Comparison of ENCODE assay signal across 28 cellular contexts in the genomic region with DNA sequence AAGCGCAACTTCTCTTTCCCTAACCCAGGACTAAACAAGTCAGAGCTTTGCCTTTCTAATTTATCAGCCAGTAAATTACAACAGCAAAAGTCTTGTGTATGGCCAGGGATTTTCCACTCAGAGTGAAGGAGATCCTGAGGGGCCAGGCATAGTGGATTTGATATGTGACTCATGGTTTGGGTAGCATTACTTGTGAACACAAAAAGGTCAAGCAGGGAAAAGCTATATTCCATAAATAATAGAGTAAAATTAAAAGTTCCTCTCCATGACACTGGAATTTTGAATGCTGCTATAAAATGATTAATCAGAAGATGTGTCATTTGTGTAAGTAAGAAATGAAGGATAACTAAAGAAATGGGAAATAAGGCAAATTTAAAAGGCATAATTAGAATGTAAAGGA.
DNase-seq lines count a peak whose midpoint lies in the region; ATAC-seq and TF ChIP-seq lines count a peak whose summit lies in the region.
"Had no signal": no experiment of that assay in that cellular context is flagged by ENCODE, and none has a peak within 500 bp of the region (broad histone marks: within the 10 kb centered on the region; RNA-seq: fewer than 3 reads in every experiment).

No MANE protein-coding gene starts in this region.

- H3K27ac Mint-ChIP-seq in CD4-positive, alpha-beta memory T cell = no peak overlapping the region
- H3K27ac Mint-ChIP-seq: activated CD8-positive, alpha-beta T cell treated with anti-CD3 and anti-CD28 coated beads, Interleukin-2, amount 10 ng/mL, durations not matched to agents 7 days and 5 days; activated naive CD4-positive, alpha-beta T cell treated with anti-CD3 and anti-CD28 coated beads, Interleukin-2, amount 50 U/mL, for 72 hours; activated T-helper 2 cell treated with anti-CD3 and anti-CD28 coated beads, Interferon-gamma antibody, Interleukin-2, Interleukin-4, amounts not matched to agents 10 μg/mL and 5 μg/mL and 100 μg/mL, durations not matched to agents 14 hours and 24 hours and 36 hours; stimulated activated naive B cell treated with anti-CD40 and anti-IgM and Interleukin-4, amounts not matched to agents 10 μg/mL and 1 μg/mL and 100 μg/mL, for 72 hours; T-helper 17 cell had no signal

- no peaks in the 10 kb centered on the region for H3K4me1 Mint-ChIP-seq in CD4-positive, alpha-beta memory T cell
- H3K4me1 Mint-ChIP-seq: central memory CD8-positive, alpha-beta T cell; T-helper 17 cell had no signal

- H3K27me3 Mint-ChIP-seq in CD4-positive, alpha-beta memory T cell = peaks cover 2 to 4% of the 10 kb centered on the region in 2 donors

- POLR2A ChIA-PET in CD4-positive, alpha-beta memory T cell (lab: Charles Lee; ENCODE audit: partially characterized antibody) = no interaction called here

- TF ChIP-seq CTCF in fibroblast of mammary gland (conservative IDR thresholded peaks at IDR 0.05; ENCODE audit: control insufficient read depth, insufficient read depth, low read depth, low read length) (no peak), omental fat pad (IDR thresholded peaks at IDR 0.05) (no peak), lower lobe of right lung (IDR thresholded peaks at IDR 0.05) (no peak)

- no peaks in the 10 kb centered on the region for H3K4me1 ChIP-seq in CD4-positive, alpha-beta memory T cell (ENCODE audit: insufficient read depth, low read length)
- H3K4me1 ChIP-seq in lower lobe of right lung = peaks cover 10% of the 10 kb centered on the region
- H3K4me1 ChIP-seq: ascending aorta, right lobe of liver had no signal

- CTCF ChIA-PET in CD4-positive, alpha-beta memory T cell (lab: Charles Lee; ENCODE audit: partially characterized antibody) = no interaction called here

- no peaks in the 10 kb centered on the region for H3K36me3 ChIP-seq in CD4-positive, alpha-beta memory T cell (ENCODE audit: insufficient read depth, low read length)
- H3K36me3 ChIP-seq in lower lobe of right lung = no peaks in the 10 kb centered on the region
- H3K36me3 ChIP-seq: ascending aorta, heart left ventricle, right lobe of liver, SJSA1, suprapubic skin had no signal

- intact Hi-C loops in CD4-positive, alpha-beta memory T cell (cut with micrococcal nuclease) = no loop called here
- intact Hi-C loops in lower lobe of right lung (cut with DNase I) = no loop called here

- H3K36me3 Mint-ChIP-seq in CD4-positive, alpha-beta memory T cell = no peaks in the 10 kb centered on the region
- H3K36me3 Mint-ChIP-seq: activated naive CD4-positive, alpha-beta T cell treated with anti-CD3 and anti-CD28 coated beads, Interleukin-2, amount 50 U/mL, for 72 hours had no signal

- H3K9me3 ChIP-seq in CD4-positive, alpha-beta memory T cell (ENCODE audit: control insufficient read depth in 1 of 2, low read length in 2 of 2) = no peaks in the 10 kb centered on the region
- H3K9me3 ChIP-seq in lower lobe of right lung = no peaks in the 10 kb centered on the region
- H3K9me3 ChIP-seq: ascending aorta, heart left ventricle, right lobe of liver, SJSA1, suprapubic skin had no signal

- H3K9me3 Mint-ChIP-seq in CD4-positive, alpha-beta memory T cell = peaks cover 0 to 2% (median 0%) of the 10 kb centered on the region in 8 donors
- H3K9me3 Mint-ChIP-seq: activated T-helper 2 cell treated with anti-CD3 and anti-CD28 coated beads, Interferon-gamma antibody, Interleukin-2, Interleukin-4, amounts not matched to agents 10 μg/mL and 5 μg/mL and 100 μg/mL, durations not matched to agents 14 hours and 24 hours and 36 hours; stimulated activated naive B cell treated with anti-CD40 and anti-IgM and Interleukin-4, amounts not matched to agents 10 μg/mL and 1 μg/mL and 100 μg/mL, for 72 hours had no signal

- H3K27me3 ChIP-seq in CD4-positive, alpha-beta memory T cell (ENCODE audit: insufficient read depth, low read length) = no peaks in the 10 kb centered on the region
- no peaks in the 10 kb centered on the region for H3K27me3 ChIP-seq in lower lobe of right lung (ENCODE audit: low read depth)
- H3K27me3 ChIP-seq: ascending aorta, heart left ventricle, right lobe of liver, SJSA1, suprapubic skin had no signal

- H3K27ac ChIP-seq in CD4-positive, alpha-beta memory T cell (ENCODE audit: low read depth, low read length) = no peak overlapping the region
- no peak overlapping the region for H3K27ac ChIP-seq in lower lobe of right lung
- H3K27ac ChIP-seq: ascending aorta, C4-2B, heart left ventricle, right lobe of liver, SJSA1, suprapubic skin had no signal

- no peak overlapping the region for H3K4me3 ChIP-seq in fibroblast of mammary gland (ENCODE audit: control insufficient read depth, low read depth, low read length)
- no peak overlapping the region for H3K4me3 ChIP-seq in CD4-positive, alpha-beta memory T cell (ENCODE audit: low read length in 2 of 2)
- no peak overlapping the region for H3K4me3 ChIP-seq in lower lobe of right lung
- H3K4me3 ChIP-seq: ascending aorta, heart left ventricle, K562, right lobe of liver, SJSA1, suprapubic skin had no signal

- peak; percentile 43 for DNase-seq in EL
- DNase-seq in fibroblast of mammary gland (ENCODE audit: low read depth) = peak; percentile 40
- DNase-seq in omental fat pad (ENCODE audit: low spot score) = no peak
- DNase-seq in CD4-positive, alpha-beta memory T cell = no peak
- no peak for DNase-seq in lower lobe of right lung
- DNase-seq in NK-92 (lab: John Stamatoyannopoulos, UW; ENCODE audit: unreplicated experiment) = no peak
- DNase-seq: activated CD8-positive, alpha-beta T cell treated with anti-CD3 and anti-CD28 coated beads, Interleukin-2, amount 10 ng/mL, durations not matched to agents 7 days and 5 days; heart left ventricle; MM.1S; NCI-H1417 treated with DMSO at 0.1 percent for 48 hours; NCI-H2081; NCI-H2227 treated with DMSO at 0.1 percent for 48 hours; right lobe of liver; RPMI8226; stimulated activated CD4-positive, alpha-beta T cell treated with anti-CD3 and anti-CD28 coated beads, Interleukin-4, amount 100 ng/mL, for 4 hours; stimulated activated naive B cell treated with anti-CD40 and anti-IgM and Interleukin-4, amounts not matched to agents 10 μg/mL and 1 μg/mL and 100 μg/mL, for 72 hours; T-helper 17 cell had no signal

- H3K4me3 Mint-ChIP-seq in CD4-positive, alpha-beta memory T cell = no peak overlapping the region
- H3K4me3 Mint-ChIP-seq: activated CD8-positive, alpha-beta T cell treated with anti-CD3 and anti-CD28 coated beads, Interleukin-2, amount 10 ng/mL, durations not matched to agents 7 days and 5 days; central memory CD8-positive, alpha-beta T cell; neural crest cell; stimulated activated naive B cell treated with anti-CD40 and anti-IgM and Interleukin-4, amounts not matched to agents 10 μg/mL and 1 μg/mL and 100 μg/mL, for 72 hours; T-helper 17 cell had no signal

- ATAC-seq in SK-N-SH treated with all-trans-retinoic acid at 6 μM for 48 hours (peak; percentile 24; the same call in 2 of the 3 replicates), omental fat pad (ENCODE audit: low FRiP score) (peak; percentile 60), HG03442 (IDR thresholded peaks at IDR 0.05; ENCODE audit: unreplicated experiment) (no peak), lower lobe of right lung (no peak)
- ATAC-seq: activated CD8-positive, alpha-beta T cell treated with anti-CD3 and anti-CD28 coated beads, Interleukin-2, amount 10 ng/mL, durations not matched to agents 7 days and 5 days; activated naive CD4-positive, alpha-beta T cell treated with anti-CD3 and anti-CD28 coated beads, Interleukin-2, amount 50 U/mL, for 72 hours; heart left ventricle; K562; right lobe of liver; stimulated activated naive B cell treated with anti-CD40 and anti-IgM and Interleukin-4, amounts not matched to agents 10 μg/mL and 1 μg/mL and 100 μg/mL, for 72 hours; T-helper 17 cell had no signal

TF ChIP-seq in SK-N-SH treated with all-trans-retinoic acid at 6 μM for 48 hours, 23 proteins besides CTCF, POLR2A, EP300 and RAD21:
- peak; percentile 79; the same call in 1 of the 2 replicates for TF ChIP-seq RARB (CRISPR knock-in tag; IDR thresholded peaks at IDR 0.05)
- peak; percentile 85 for TF ChIP-seq TOX (CRISPR knock-in tag; IDR thresholded peaks at IDR 0.05; ENCODE audit: borderline replicate concordance)
- TF ChIP-seq ZC3H10 (CRISPR knock-in tag; IDR thresholded peaks at IDR 0.05) = peak; percentile 90
- TF ChIP-seq, protein P1, sequence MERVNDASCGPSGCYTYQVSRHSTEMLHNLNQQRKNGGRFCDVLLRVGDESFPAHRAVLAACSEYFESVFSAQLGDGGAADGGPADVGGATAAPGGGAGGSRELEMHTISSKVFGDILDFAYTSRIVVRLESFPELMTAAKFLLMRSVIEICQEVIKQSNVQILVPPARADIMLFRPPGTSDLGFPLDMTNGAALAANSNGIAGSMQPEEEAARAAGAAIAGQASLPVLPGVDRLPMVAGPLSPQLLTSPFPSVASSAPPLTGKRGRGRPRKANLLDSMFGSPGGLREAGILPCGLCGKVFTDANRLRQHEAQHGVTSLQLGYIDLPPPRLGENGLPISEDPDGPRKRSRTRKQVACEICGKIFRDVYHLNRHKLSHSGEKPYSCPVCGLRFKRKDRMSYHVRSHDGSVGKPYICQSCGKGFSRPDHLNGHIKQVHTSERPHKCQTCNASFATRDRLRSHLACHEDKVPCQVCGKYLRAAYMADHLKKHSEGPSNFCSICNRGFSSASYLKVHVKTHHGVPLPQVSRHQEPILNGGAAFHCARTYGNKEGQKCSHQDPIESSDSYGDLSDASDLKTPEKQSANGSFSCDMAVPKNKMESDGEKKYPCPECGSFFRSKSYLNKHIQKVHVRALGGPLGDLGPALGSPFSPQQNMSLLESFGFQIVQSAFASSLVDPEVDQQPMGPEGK (CRISPR knock-in tag; IDR thresholded peaks at IDR 0.05; ENCODE audit: borderline replicate concordance) = no peak; the same call in 1 of the 2 replicates
TF ChIP-seq in SK-N-SH treated with all-trans-retinoic acid at 6 μM for 48 hours: peak in this region for 3.

Comparison
In these comparisons a context has a peak if more than half of its experiments do, and no peak if none do; other contexts are left out.
1. DNase-seq: peak in EL (single experiment) and fibroblast of mammary gland (single experiment); none in omental fat pad (single experiment), CD4-positive, alpha-beta memory T cell (0 of 5), lower lobe of right lung (single experiment) and NK-92 (single experiment).
2. ATAC-seq: peak in SK-N-SH treated with all-trans-retinoic acid at 6 μM for 48 hours (single experiment) and omental fat pad (single experiment); none in HG03442 (single experiment) and lower lobe of right lung (0 of 2).